In the genomic region with DNA sequence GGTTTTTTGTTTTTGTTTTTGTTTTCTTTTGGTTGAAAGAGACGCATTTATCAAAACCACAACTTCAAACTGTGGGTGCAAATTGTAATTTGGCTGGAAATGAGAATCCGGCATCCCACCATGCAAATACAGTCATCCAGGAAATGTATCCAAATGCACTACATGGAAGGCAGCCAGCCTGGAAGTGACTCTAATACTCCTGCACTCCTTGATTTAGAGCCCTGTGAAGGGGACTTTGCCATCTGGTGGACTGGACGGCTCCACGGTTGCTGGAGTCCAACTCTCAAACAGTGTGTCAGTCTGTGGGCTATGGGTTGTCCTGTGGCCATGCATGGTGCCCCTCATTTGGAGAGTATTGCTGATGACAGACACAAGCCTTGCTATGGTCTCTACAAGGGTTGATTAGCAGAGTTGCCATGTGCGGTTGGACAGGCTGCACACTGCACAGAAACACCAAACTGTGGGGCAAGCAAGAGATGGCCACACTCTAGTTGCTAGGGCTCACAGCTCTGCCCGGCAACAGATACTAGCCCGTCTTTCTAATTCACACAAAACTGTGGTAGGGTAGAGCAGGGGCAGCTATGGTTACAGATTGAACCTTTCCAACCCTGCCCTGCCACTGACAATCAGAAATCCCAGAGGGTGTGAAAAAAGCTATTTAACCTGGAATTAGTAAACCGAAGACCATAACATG, we compare ENCODE assay signal across 25 cellular contexts.
A peak's percentile ranks its signal among the peaks of the same experiment; 100 is the strongest.
DNase-seq lines count a peak whose midpoint lies in the region; ATAC-seq and TF ChIP-seq lines count a peak whose summit lies in the region.
"Had no signal": no experiment of that assay in that cellular context is flagged by ENCODE, and none has a peak within 500 bp of the region (broad histone marks: within the 10 kb centered on the region; RNA-seq: fewer than 3 reads in every experiment).

No MANE protein-coding gene starts in this region.

- H3K79me2 ChIP-seq in osteoblast (ENCODE audit: insufficient read depth, low read length), result no peaks in the 10 kb centered on the region
- H3K79me2 ChIP-seq: hepatocyte had no signal

- H3K27me3 ChIP-seq in gastrocnemius medialis (no peaks in the 10 kb centered on the region), osteoblast (ENCODE audit: insufficient read depth, low read length) (no peaks in the 10 kb centered on the region), heart left ventricle (no peaks in the 10 kb centered on the region)
- H3K27me3 ChIP-seq: ascending aorta, hepatocyte, tibial nerve had no signal

- TF ChIP-seq CTCF in gastrocnemius medialis (IDR thresholded peaks at IDR 0.05 in 4 of 5, conservative IDR thresholded peaks at IDR 0.05 in 1 of 5) (no peak), osteoblast (IDR thresholded peaks at IDR 0.05; ENCODE audit: extremely low read depth, low read depth, low read length) (no peak), heart left ventricle (IDR thresholded peaks at IDR 0.05) (no peak)

- H2AFZ ChIP-seq in osteoblast (ENCODE audit: low read length), result no peak overlapping the region
- H2AFZ ChIP-seq: hepatocyte had no signal

- intact Hi-C loops in gastrocnemius medialis (cut with DNase I; ENCODE audit: low total_unique reads), result no loop called here
- intact Hi-C loops in heart left ventricle (cut with DNase I), result no loop called here

- in situ Hi-C loops in gastrocnemius medialis (cut with MboI; ENCODE audit: low sequenced_read_pairs in 4 of 4), result no loop called here

- peak; percentile 26 for DNase-seq in A172 (ENCODE audit: low spot score)
- peak; percentile 7 for DNase-seq in EH (ENCODE audit: low read depth)
- DNase-seq in NCI-H1092 treated with DMSO at 0.1 percent for 48 hours (lab: John Stamatoyannopoulos, UW), result peak; percentile 48
- peak; percentile 65 for DNase-seq in cerebellum (ENCODE audit: low spot score)
- no peak for DNase-seq in gastrocnemius medialis
- DNase-seq in GF-D8 (lab: John Stamatoyannopoulos, UW), result no peak
- DNase-seq in osteoblast (ENCODE audit: insufficient read length, low spot score, missing footprints), result no peak
- DNase-seq in heart left ventricle, result no peak
- DNase-seq: activated CD4-positive, alpha-beta memory T cell treated with anti-CD3 and anti-CD28 coated beads, Interleukin-2, amount 10 ng/mL, durations not matched to agents 7 days and 5 days; activated effector memory CD4-positive, alpha-beta T cell treated with Interleukin-2 at 50 U/mL for 16 hours; activated naive CD8-positive, alpha-beta T cell treated with anti-CD3 and anti-CD28 coated beads for 36 hours; effector CD4-positive, alpha-beta T cell; foreskin melanocyte; H7; NCI-H2029 treated with DMSO at 0.1 percent for 48 hours; NCI-H226; NK-92 treated with Interleukin-12 subunit alpha and Interleukin-12 subunit beta, amount 100 ng/mL, for 24 hours; SHP77 treated with DMSO at 0.1 percent for 48 hours; sigmoid colon; stomach; T-cell had no signal

- WGBS in heart left ventricle, 4 donors, result 71 to 77% (median 73%) methylated on average over 6 to 8 of the region's 8 CpGs

- H3K4me3 ChIP-seq in gastrocnemius medialis, result no peak overlapping the region
- H3K4me3 ChIP-seq in osteoblast (ENCODE audit: insufficient read depth, low read length), result no peak overlapping the region
- no peak overlapping the region for H3K4me3 ChIP-seq in heart left ventricle
- H3K4me3 ChIP-seq: ascending aorta, GM12878, hepatocyte, sigmoid colon, stomach, tibial nerve had no signal

- no peaks in the 10 kb centered on the region for H4K20me1 ChIP-seq in osteoblast (ENCODE audit: insufficient read depth, low read length)

- ATAC-seq in gastrocnemius medialis (no peak), heart left ventricle (no peak)
- ATAC-seq: GM12878, T-cell had no signal

- H3K4me2 ChIP-seq in osteoblast (ENCODE audit: insufficient read depth, low read length), result no peak overlapping the region
- H3K4me2 ChIP-seq: hepatocyte had no signal

- H3K27ac ChIP-seq in gastrocnemius medialis, result no peak overlapping the region
- H3K27ac ChIP-seq in osteoblast (ENCODE audit: low read depth, low read length), result no peak overlapping the region
- H3K27ac ChIP-seq in heart left ventricle, result no peak overlapping the region
- H3K27ac ChIP-seq: ascending aorta, hepatocyte, sigmoid colon, stomach, tibial nerve had no signal

- H3K4me1 ChIP-seq in gastrocnemius medialis, result no peaks in the 10 kb centered on the region
- no peaks in the 10 kb centered on the region for H3K4me1 ChIP-seq in osteoblast (ENCODE audit: insufficient read depth, low read length)
- peaks cover 0 to 9% (median 0%) of the 10 kb centered on the region in 12 donors for H3K4me1 ChIP-seq in heart left ventricle
- H3K4me1 ChIP-seq: ascending aorta, sigmoid colon, stomach, tibial nerve had no signal

- no peak for TF ChIP-seq POLR2A in gastrocnemius medialis (IDR thresholded peaks at IDR 0.05)
- TF ChIP-seq POLR2A in heart left ventricle (IDR thresholded peaks at IDR 0.05), result no peak

- H3K9me3 ChIP-seq in gastrocnemius medialis (no peaks in the 10 kb centered on the region), osteoblast (ENCODE audit: low read depth, low read length) (no peaks in the 10 kb centered on the region), heart left ventricle (no peaks in the 10 kb centered on the region)
- H3K9me3 ChIP-seq: ascending aorta, sigmoid colon, stomach, tibial nerve had no signal

- H3K36me3 ChIP-seq in gastrocnemius medialis (no peaks in the 10 kb centered on the region), osteoblast (ENCODE audit: insufficient read depth, low read length) (no peaks in the 10 kb centered on the region), heart left ventricle (no peaks in the 10 kb centered on the region)
- H3K36me3 ChIP-seq: sigmoid colon, stomach, tibial nerve had no signal

Comparison
In these comparisons a context has a peak if more than half of its experiments do, and no peak if none do; other contexts are left out.
1. DNase-seq: peak in A172 (single experiment), EH (single experiment), NCI-H1092 treated with DMSO at 0.1 percent for 48 hours (single experiment) and cerebellum (single experiment); none in gastrocnemius medialis (0 of 2), GF-D8 (single experiment), osteoblast (single experiment) and heart left ventricle (0 of 5).